In the genomic region with DNA sequence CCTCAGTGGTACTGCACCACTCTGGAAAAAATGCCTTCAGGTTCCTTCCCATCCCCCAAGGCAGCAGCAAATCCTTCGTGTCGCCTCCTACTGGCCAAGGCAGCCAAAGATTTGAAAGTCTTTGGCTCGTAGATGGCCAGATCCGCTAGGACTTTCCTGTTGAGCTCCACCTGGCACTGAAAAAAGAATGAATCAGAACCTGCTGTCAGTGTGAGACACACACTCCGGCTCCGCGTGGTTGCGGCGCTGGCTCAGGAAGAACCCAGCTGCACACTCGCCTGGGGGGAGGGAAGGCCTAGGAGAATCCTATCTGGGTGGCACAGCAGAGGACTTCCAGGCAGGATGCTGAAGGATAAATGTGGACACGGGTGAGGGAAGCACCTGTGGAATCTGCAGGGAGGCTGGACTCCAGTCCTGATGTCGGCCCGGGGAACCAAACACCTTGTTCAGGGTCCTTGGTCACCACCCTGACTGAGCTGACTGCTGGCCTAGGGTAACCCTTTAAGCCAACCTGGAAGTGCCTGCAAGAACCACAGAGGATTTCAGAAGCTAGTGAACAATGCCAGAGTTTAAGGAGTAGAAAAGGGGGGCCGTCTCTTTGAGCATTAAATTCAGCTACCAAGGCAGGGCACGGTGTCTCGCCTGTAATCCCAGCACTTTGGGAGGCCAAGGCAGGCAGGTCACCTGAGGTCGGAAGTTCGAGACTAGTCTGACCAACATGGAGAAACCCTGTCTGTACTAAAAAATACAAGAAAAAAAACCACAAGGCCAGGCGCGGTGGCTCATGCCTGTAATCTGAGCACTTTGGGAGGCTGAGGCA, we compare ENCODE assay signal across 7 cellular contexts. TPM values are rescaled to one million over a fixed set of nuclear protein-coding genes. Genes with fewer than 3 reads are reported as not detected.
DNase-seq lines count a peak whose midpoint lies in the region; ATAC-seq and TF ChIP-seq lines count a peak whose summit lies in the region.

No MANE protein-coding gene starts in this region.

- no peak overlapping the region for H2AFZ ChIP-seq in DND-41 (ENCODE audit: low read depth, low read length)

- H3K9ac ChIP-seq in DND-41 (ENCODE audit: low read depth, low read length) (no peak overlapping the region), SK-N-MC (ENCODE audit: insufficient read length) (no peak overlapping the region), colonic mucosa (ENCODE audit: low read depth in 2 of 2, low read length in 2 of 2) (no peak overlapping the region)

- TF ChIP-seq CTCF in DND-41 (IDR thresholded peaks at IDR 0.05; ENCODE audit: borderline replicate concordance, extremely low read depth, low read length, poor library complexity, severe bottlenecking) (peak; percentile 70), colonic mucosa (IDR thresholded peaks at IDR 0.05) (peak; percentile 27), nephron (IDR thresholded peaks at IDR 0.05; ENCODE audit: unreplicated experiment in 3 of 3) (peak; percentile 46 to 62 (median 50))

- H3K27me3 Mint-ChIP-seq in nephron (ENCODE audit: low read depth) = no peaks in the 10 kb centered on the region

- H3K4me1 ChIP-seq in DND-41 (ENCODE audit: insufficient read depth, low read length) = peaks cover 61% of the 10 kb centered on the region
- H3K4me1 ChIP-seq in colonic mucosa = peaks cover 22% of the 10 kb centered on the region

- H3K9me3 ChIP-seq in DND-41 (ENCODE audit: insufficient read depth, low read length, severe bottlenecking) = no peaks in the 10 kb centered on the region
- H3K9me3 ChIP-seq in SK-N-MC (ENCODE audit: low read depth, low read length) = no peaks in the 10 kb centered on the region
- H3K9me3 ChIP-seq in colonic mucosa = no peaks in the 10 kb centered on the region

- H3K27ac ChIP-seq in DND-41 (ENCODE audit: low read length) = no peak overlapping the region
- peak overlapping the region; percentile 38; the same call in 1 of the 2 replicates for H3K27ac ChIP-seq in SK-N-MC
- H3K27ac ChIP-seq in colonic mucosa = no peak overlapping the region

- ATAC-seq in DND-41 (ENCODE audit: insufficient read depth, low read depth) (no peak), GM21381 (IDR thresholded peaks at IDR 0.05; ENCODE audit: unreplicated experiment) (no peak), HG02588 (IDR thresholded peaks at IDR 0.05; ENCODE audit: unreplicated experiment) (no peak)

- intact Hi-C loops in colonic mucosa (cut with DNase I) = no loop called here

- no peaks in the 10 kb centered on the region for H3K9me3 Mint-ChIP-seq in nephron

- H3K4me3 ChIP-seq in DND-41 (ENCODE audit: low read depth in 1 of 2, low read length in 2 of 2) (no peak overlapping the region), SK-N-MC (no peak overlapping the region), colonic mucosa (no peak overlapping the region)

- peaks cover 90% of the 10 kb centered on the region for H3K79me2 ChIP-seq in DND-41 (ENCODE audit: insufficient read depth, low read length)

- H3K4me1 Mint-ChIP-seq in nephron = peaks cover 19% of the 10 kb centered on the region

- peaks cover 38% of the 10 kb centered on the region for H3K36me3 Mint-ChIP-seq in nephron (ENCODE audit: low read depth)

- H3K27ac Mint-ChIP-seq in nephron = peak overlapping the region; percentile 59 to 91 (median 74)

- peaks cover 79% of the 10 kb centered on the region for H3K36me3 ChIP-seq in DND-41 (ENCODE audit: insufficient read depth, low read length)
- peaks cover 53% of the 10 kb centered on the region for H3K36me3 ChIP-seq in SK-N-MC (ENCODE audit: insufficient read depth, low read length)
- peaks cover 13% of the 10 kb centered on the region for H3K36me3 ChIP-seq in colonic mucosa

- DNase-seq in DND-41 = peak; percentile 55
- DNase-seq in HK-2 (ENCODE audit: unreplicated experiment) = peak; percentile 46
- DNase-seq in SK-N-MC (ENCODE audit: low read depth, low spot score) = no peak
- DNase-seq in colonic mucosa = peak; percentile 45

- H3K27me3 ChIP-seq in DND-41 (ENCODE audit: insufficient read depth, low read length, poor library complexity) = no peaks in the 10 kb centered on the region
- H3K27me3 ChIP-seq in colonic mucosa = no peaks in the 10 kb centered on the region

- peak overlapping the region; percentile 2; the same call in 1 of the 2 replicates for H3K4me2 ChIP-seq in DND-41 (ENCODE audit: insufficient read depth, low read length)

- H4K20me1 ChIP-seq in DND-41 (ENCODE audit: insufficient read depth, low read length) = peaks cover 40% of the 10 kb centered on the region

- H3K4me3 Mint-ChIP-seq in nephron = peak overlapping the region; percentile 94 to 96 (median 95)

RNA-seq across cellular contexts. Expression of a gene that starts 3.2 kb away (rescaled TPM):
- 100 to 1,000 TPM in 1 of 2 donors, 10 to 100 TPM in 1; 92.3 to 104 TPM for total RNA-seq in colonic mucosa

RNA-seq across cellular contexts. Expression of a gene that starts 4.8 kb away (rescaled TPM):
- 100 to 1,000 TPM in 1 of 2 donors, 10 to 100 TPM in 1; 88.1 to 143 TPM for total RNA-seq in colonic mucosa

RNA-seq across cellular contexts. Expression of a gene that starts 18.8 kb away (rescaled TPM):
- 1 to 10 TPM in 1 of 2 donors, under 1 TPM in 1; 0.57 to 2.0 TPM for total RNA-seq in colonic mucosa

RNA-seq across cellular contexts. Expression of a gene that starts 27.3 kb away (rescaled TPM):
- total RNA-seq in colonic mucosa = 100 to 1,000 TPM; 179 to 332 TPM

RNA-seq across cellular contexts. Expression of a gene that starts 33.2 kb away (rescaled TPM):
- total RNA-seq in colonic mucosa = 10 to 100 TPM; 43.5 to 74.0 TPM
